ENCODE assay signal across 12 cellular contexts in genomic region chr10:103445767-103446567, GRCh38. TPM values are rescaled to one million over a fixed set of nuclear protein-coding genes. Genes with fewer than 3 reads are reported as not detected.
DNase-seq lines count a peak whose midpoint lies in the region; ATAC-seq and TF ChIP-seq lines count a peak whose summit lies in the region.
"Had no signal": no experiment of that assay in that cellular context is flagged by ENCODE, and none has a peak within 500 bp of the region (broad histone marks: within the 10 kb centered on the region; RNA-seq: fewer than 3 reads in every experiment).

No MANE protein-coding gene starts in this region.

- no peaks in the 10 kb centered on the region for H3K9me3 ChIP-seq in heart right ventricle
- H3K9me3 ChIP-seq: SJCRH30 had no signal

- H2AFZ ChIP-seq in GM23338, result no peak overlapping the region

- H3K27me3 Mint-ChIP-seq in stimulated activated memory B cell treated with anti-CD40 and anti-IgM and Interleukin-4, amounts not matched to agents 10 μg/mL and 1 μg/mL and 100 μg/mL, for 72 hours, result no peaks in the 10 kb centered on the region
- H3K27me3 Mint-ChIP-seq in GM23338 (ENCODE audit: insufficient read depth, low read depth, poor library complexity), result peaks cover 12% of the 10 kb centered on the region

- H3K27ac ChIP-seq in angular gyrus (ENCODE audit: low read depth, low read length) (peak overlapping the region; percentile 4), heart right ventricle (peak overlapping the region; percentile 43 to 98 (median 86)), GM23338 (ENCODE audit: low read depth) (no peak overlapping the region)
- H3K27ac ChIP-seq: SJCRH30 had no signal

- no peaks in the 10 kb centered on the region for H3K9me3 Mint-ChIP-seq in stimulated activated memory B cell treated with anti-CD40 and anti-IgM and Interleukin-4, amounts not matched to agents 10 μg/mL and 1 μg/mL and 100 μg/mL, for 72 hours
- no peaks in the 10 kb centered on the region; the same call in 2 of the 3 replicates for H3K9me3 Mint-ChIP-seq in GM23338

- H3K36me3 Mint-ChIP-seq in stimulated activated memory B cell treated with anti-CD40 and anti-IgM and Interleukin-4, amounts not matched to agents 10 μg/mL and 1 μg/mL and 100 μg/mL, for 72 hours, result peaks cover 74% of the 10 kb centered on the region
- H3K36me3 Mint-ChIP-seq in GM23338 (ENCODE audit: low read depth), result peaks cover 74% of the 10 kb centered on the region

- intact Hi-C loops in heart right ventricle (cut with DNase I), result no loop called here

- H3K4me2 ChIP-seq in GM23338, result no peak overlapping the region

- H4K20me1 ChIP-seq in GM23338 (replicated peaks; ENCODE audit: insufficient read depth), result no peaks in the 10 kb centered on the region; the same call in 1 of the 2 replicates

- H3K4me3 Mint-ChIP-seq in stimulated activated memory B cell treated with anti-CD40 and anti-IgM and Interleukin-4, amounts not matched to agents 10 μg/mL and 1 μg/mL and 100 μg/mL, for 72 hours, result no peak overlapping the region
- no peak overlapping the region for H3K4me3 Mint-ChIP-seq in GM23338

- H3K27me3 ChIP-seq in heart right ventricle (no peaks in the 10 kb centered on the region), GM23338 (ENCODE audit: insufficient read depth) (no peaks in the 10 kb centered on the region)
- H3K27me3 ChIP-seq: SJCRH30 had no signal

- ATAC-seq in heart right ventricle, result peak; percentile 52 to 83 (median 71)
- no peak for ATAC-seq in HG03460 (IDR thresholded peaks at IDR 0.05; ENCODE audit: unreplicated experiment)
- ATAC-seq in stimulated activated memory B cell treated with anti-CD40 and anti-IgM and Interleukin-4, amounts not matched to agents 10 μg/mL and 1 μg/mL and 100 μg/mL, for 72 hours, result no peak
- no peak for ATAC-seq in GM23338

- WGBS in heart right ventricle, 2 donors, result 37 to 51% methylated on average over 12 of the region's 12 CpGs

- no peaks in the 10 kb centered on the region for H3K9me2 ChIP-seq in GM23338 (ENCODE audit: insufficient read depth)

- no peak overlapping the region for H3K27ac Mint-ChIP-seq in stimulated activated memory B cell treated with anti-CD40 and anti-IgM and Interleukin-4, amounts not matched to agents 10 μg/mL and 1 μg/mL and 100 μg/mL, for 72 hours
- no peak overlapping the region for H3K27ac Mint-ChIP-seq in GM23338

- H3K4me1 Mint-ChIP-seq in stimulated activated memory B cell treated with anti-CD40 and anti-IgM and Interleukin-4, amounts not matched to agents 10 μg/mL and 1 μg/mL and 100 μg/mL, for 72 hours, result peaks cover 35% of the 10 kb centered on the region
- H3K4me1 Mint-ChIP-seq in GM23338, result peaks cover 7% of the 10 kb centered on the region; the same call in 2 of the 3 replicates

- DNase-seq in EL, result peak; percentile 76
- peak; percentile 82 for DNase-seq in heart right ventricle
- DNase-seq in skeletal muscle cell (ENCODE audit: low read depth), result peak; percentile 30
- DNase-seq in GM23338 (ENCODE audit: low spot score), result no peak
- DNase-seq in HT-29 (ENCODE audit: low spot score), result no peak
- DNase-seq: activated effector memory CD4-positive, alpha-beta T cell treated with Interleukin-2 at 50 U/mL for 16 hours; KG1; kidney glomerular epithelial cell; SJCRH30 had no signal

- H3K4me1 ChIP-seq in heart right ventricle, result peaks cover 32 to 100% (median 84%) of the 10 kb centered on the region in 9 donors
- H3K4me1 ChIP-seq in GM23338 (ENCODE audit: insufficient read depth), result no peaks in the 10 kb centered on the region

- no peaks in the 10 kb centered on the region for H3K79me2 ChIP-seq in GM23338 (replicated peaks; ENCODE audit: insufficient read depth)

- H3K4me3 ChIP-seq in heart right ventricle, result no peak overlapping the region
- no peak overlapping the region for H3K4me3 ChIP-seq in skeletal muscle cell (ENCODE audit: low read depth, low read length)
- no peak overlapping the region for H3K4me3 ChIP-seq in GM23338
- H3K4me3 ChIP-seq: SJCRH30 had no signal

- no peaks in the 10 kb centered on the region for H3F3A ChIP-seq in GM23338 (replicated peaks; ENCODE audit: low read depth)

- no peak for TF ChIP-seq CTCF in heart right ventricle (IDR thresholded peaks at IDR 0.05)
- TF ChIP-seq CTCF in GM23338 (conservative IDR thresholded peaks at IDR 0.05; ENCODE audit: low read depth in 2 of 2), result no peak

- peaks cover 3 to 96% (median 49%) of the 10 kb centered on the region in 9 donors for H3K36me3 ChIP-seq in heart right ventricle
- H3K36me3 ChIP-seq in GM23338 (ENCODE audit: insufficient read depth), result peaks cover 42% of the 10 kb centered on the region

TF ChIP-seq in GM23338, 12 proteins besides CTCF, POLR2A, EP300 and RAD21 (continues in another document):
- no peak for TF ChIP-seq JUNB (IDR thresholded peaks at IDR 0.05; ENCODE audit: unreplicated experiment)

RNA-seq across cellular contexts. Expression of gene CALHM2, which starts 6.2 kb away (rescaled TPM):
- 10 to 100 TPM in 6 of 10 donors, 1 to 10 TPM in 4; 5.2 to 17.7 (median 10.9) TPM for total RNA-seq in heart right ventricle
- polyA plus RNA-seq in heart right ventricle, result 10 to 100 TPM; 12.1 to 23.5 TPM
- total RNA-seq in GM23338 (2014; rRNA removed; shearing (Covaris generic)), result 2.1 and 2.7 TPM in 2 replicates
- 2.1 and 2.2 TPM in 2 replicates for polyA plus RNA-seq in GM23338 (2016; fragmentation: Nextera tagmentation; extraction: Ambion mirVana)
- 3.0 and 3.3 TPM in 2 replicates for total RNA-seq in HT-29 (2014; rRNA removed; shearing (Covaris generic))

RNA-seq across cellular contexts. Expression of gene CALHM1, which starts 12.7 kb away (rescaled TPM):
- not detected for total RNA-seq in heart right ventricle
- not detected for polyA plus RNA-seq in heart right ventricle
- 0.93 TPM in 1 of 2 replicates, not detected in the other for total RNA-seq in GM23338 (2014; rRNA removed; shearing (Covaris generic))
- 0.11 and 0.16 TPM in 2 replicates for polyA plus RNA-seq in GM23338 (2016; fragmentation: Nextera tagmentation; extraction: Ambion mirVana)
- not detected in 2 replicates for total RNA-seq in HT-29 (2014; rRNA removed; shearing (Covaris generic))

RNA-seq across cellular contexts. Expression of gene CALHM3, which starts 33.1 kb away (rescaled TPM):
- total RNA-seq in heart right ventricle, result not detected
- not detected for polyA plus RNA-seq in heart right ventricle
- 0.14 TPM in 1 of 2 replicates, not detected in the other for total RNA-seq in GM23338 (2014; rRNA removed; shearing (Covaris generic))
- polyA plus RNA-seq in GM23338 (2016; fragmentation: Nextera tagmentation; extraction: Ambion mirVana), result 0.19 TPM in 1 of 2 replicates, not detected in the other
- not detected in 2 replicates for total RNA-seq in HT-29 (2014; rRNA removed; shearing (Covaris generic))
- total RNA-seq: SJCRH30 had no signal

RNA-seq across cellular contexts. Expression of gene NEURL1, which starts 47.5 kb away (rescaled TPM):
- 1 to 10 TPM in 1 of 10 donors, under 1 TPM in 7, not detected in 2; 0.05 to 1.0 (median 0.21) TPM for total RNA-seq in heart right ventricle
- polyA plus RNA-seq in heart right ventricle (under 1 TPM in 1 of 2 donors, not detected in 1; 0.06 TPM), GM23338 (2016; fragmentation: Nextera tagmentation; extraction: Ambion mirVana) (0.71 and 0.82 TPM in 2 replicates)
- total RNA-seq in GM23338 (2014; rRNA removed; shearing (Covaris generic)), result 1.1 and 3.8 TPM in 2 replicates
- total RNA-seq in HT-29 (2014; rRNA removed; shearing (Covaris generic)), result 5.4 and 7.2 TPM in 2 replicates

RNA-seq across cellular contexts. Expression of gene PDCD11, which starts 49.5 kb away (rescaled TPM):
- total RNA-seq in heart right ventricle, result 10 to 100 TPM in 8 of 10 donors, 1 to 10 TPM in 2; 9.4 to 16.9 (median 12.7) TPM
- 10 to 100 TPM; 10.9 to 15.1 TPM for polyA plus RNA-seq in heart right ventricle
- 67.0 and 82.1 TPM in 2 replicates for total RNA-seq in GM23338 (2014; rRNA removed; shearing (Covaris generic))
- 87.8 and 99.9 TPM in 2 replicates for polyA plus RNA-seq in GM23338 (2016; fragmentation: Nextera tagmentation; extraction: Ambion mirVana)
- 34.0 and 40.6 TPM in 2 replicates for total RNA-seq in HT-29 (2014; rRNA removed; shearing (Covaris generic))

Comparison
In these comparisons a context has a peak if more than half of its experiments do, and no peak if none do; other contexts are left out.
1. DNase-seq: peak in EL (single experiment), heart right ventricle (2 of 2) and skeletal muscle cell (single experiment); none in GM23338 (single experiment) and HT-29 (single experiment).
2. ATAC-seq: peak in heart right ventricle (8 of 8); none in HG03460 (single experiment), stimulated activated memory B cell treated with anti-CD40 and anti-IgM and Interleukin-4, amounts not matched to agents 10 μg/mL and 1 μg/mL and 100 μg/mL, for 72 hours (single experiment) and GM23338 (single experiment).